In the genomic region with DNA sequence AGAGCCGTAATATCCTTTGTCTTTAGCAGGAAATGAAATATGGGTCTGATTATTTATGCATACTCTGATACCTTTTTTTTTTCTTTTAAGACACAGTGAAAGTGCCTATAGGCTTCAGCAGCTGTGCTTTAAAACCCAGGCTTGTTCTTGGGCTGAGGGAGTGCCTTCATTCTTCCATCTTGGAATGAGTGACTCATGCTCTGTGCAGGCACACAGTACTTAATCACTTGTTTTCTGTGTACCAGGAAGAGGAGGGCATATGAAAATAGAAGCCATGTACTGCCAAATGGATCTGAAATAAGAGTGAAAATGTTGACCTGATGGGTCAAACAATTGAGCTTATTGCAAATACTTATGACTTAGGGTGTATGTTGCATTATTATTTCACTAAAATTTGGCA, we compare ENCODE assay signal across 8 cellular contexts. TPM values are rescaled to one million over a fixed set of nuclear protein-coding genes. Genes with fewer than 3 reads are reported as not detected.
DNase-seq lines count a peak whose midpoint lies in the region; ATAC-seq and TF ChIP-seq lines count a peak whose summit lies in the region.

No MANE protein-coding gene starts in this region.

- H3K27ac Mint-ChIP-seq in HFFc6 = peak overlapping the region; percentile 96
- no peak overlapping the region for H3K27ac Mint-ChIP-seq in activated naive CD8-positive, alpha-beta T cell treated with anti-CD3 and anti-CD28 coated beads, Interleukin-2, amount 50 U/mL, for 24 hours

- peaks cover 3% of the 10 kb centered on the region; the same call in 1 of the 2 replicates for H3K27me3 Mint-ChIP-seq in HFFc6 (ENCODE audit: insufficient read depth)
- H3K27me3 Mint-ChIP-seq in activated naive CD8-positive, alpha-beta T cell treated with anti-CD3 and anti-CD28 coated beads, Interleukin-2, amount 50 U/mL, for 24 hours = no peaks in the 10 kb centered on the region

- ATAC-seq in activated naive CD8-positive, alpha-beta T cell treated with anti-CD3 and anti-CD28 coated beads, Interleukin-2, amount 50 U/mL, for 24 hours = peak; percentile 97
- ATAC-seq in left colon (peak; percentile 98), GM21390 (IDR thresholded peaks at IDR 0.05; ENCODE audit: unreplicated experiment) (no peak)

- no peaks in the 10 kb centered on the region for H3K36me3 Mint-ChIP-seq in HFFc6 (ENCODE audit: low read depth)
- no peaks in the 10 kb centered on the region for H3K36me3 Mint-ChIP-seq in activated naive CD8-positive, alpha-beta T cell treated with anti-CD3 and anti-CD28 coated beads, Interleukin-2, amount 50 U/mL, for 24 hours (ENCODE audit: low read depth)

- in situ Hi-C loops in ACHN (cut with HindIII; ENCODE audit: low pct_ligation_motif_present, low pct_unique_long_range_greater_than_20kb, low sequenced_read_pairs) = no loop called here

- peak; percentile 86 for DNase-seq in ACHN
- peak; percentile 81 for DNase-seq in HFFc6
- DNase-seq in activated naive CD8-positive, alpha-beta T cell treated with anti-CD3 and anti-CD28 coated beads, Interleukin-2, amount 50 U/mL, for 24 hours = no peak
- peak in 1 of 2 donors; percentile 54 for DNase-seq in left colon
- no peak for DNase-seq in T-helper 9 cell
- no peak for DNase-seq in medulla oblongata (ENCODE audit: extremely low spot score)
- DNase-seq in AML-193 (lab: John Stamatoyannopoulos, UW) = no peak

- H3K9me3 Mint-ChIP-seq in HFFc6 = no peaks in the 10 kb centered on the region
- H3K9me3 Mint-ChIP-seq in activated naive CD8-positive, alpha-beta T cell treated with anti-CD3 and anti-CD28 coated beads, Interleukin-2, amount 50 U/mL, for 24 hours = no peaks in the 10 kb centered on the region

- intact Hi-C loops in left colon (cut with DNase I, micrococcal nuclease) = no loop called here

- H3K4me1 Mint-ChIP-seq in HFFc6 (ENCODE audit: low read depth) = peaks cover 55% of the 10 kb centered on the region
- H3K4me1 Mint-ChIP-seq in activated naive CD8-positive, alpha-beta T cell treated with anti-CD3 and anti-CD28 coated beads, Interleukin-2, amount 50 U/mL, for 24 hours = peaks cover 51% of the 10 kb centered on the region

- H3K4me3 Mint-ChIP-seq in HFFc6 = peak overlapping the region; percentile 88
- H3K4me3 Mint-ChIP-seq in activated naive CD8-positive, alpha-beta T cell treated with anti-CD3 and anti-CD28 coated beads, Interleukin-2, amount 50 U/mL, for 24 hours = no peak overlapping the region

- TF ChIP-seq CTCF in HFFc6 (IDR thresholded peaks at IDR 0.05) = no peak

RNA-seq across cellular contexts. Expression of a gene that starts 12.0 kb away (rescaled TPM):
- total RNA-seq in HFFc6 (2021; fragmentation: NEBNext Ultra II Directional; extraction: Animal tissue kit (Norgen Biotek cat#: 25700)) = 10 to 100 TPM in 5 of 6 experiments, 1 to 10 TPM in 1; 8.7 to 12.8 (median 12.5) TPM
- total RNA-seq in left colon = 10 to 100 TPM; 12.7 to 15.7 TPM

Comparison
In these comparisons a context has a peak if more than half of its experiments do, and no peak if none do; other contexts are left out.
1. DNase-seq: peak in ACHN (single experiment) and HFFc6 (single experiment); none in activated naive CD8-positive, alpha-beta T cell treated with anti-CD3 and anti-CD28 coated beads, Interleukin-2, amount 50 U/mL, for 24 hours (single experiment), T-helper 9 cell (single experiment), medulla oblongata (single experiment) and AML-193 (0 of 2).